ENCODE assay signal across 12 cellular contexts in genomic region chr9:104907278-104907951, GRCh38. TPM values are rescaled to one million over a fixed set of nuclear protein-coding genes. Genes with fewer than 3 reads are reported as not detected.
DNase-seq lines count a peak whose midpoint lies in the region; ATAC-seq and TF ChIP-seq lines count a peak whose summit lies in the region.
"Had no signal": no experiment of that assay in that cellular context is flagged by ENCODE, and none has a peak within 500 bp of the region (broad histone marks: within the 10 kb centered on the region; RNA-seq: fewer than 3 reads in every experiment).

No MANE protein-coding gene starts in this region.

- no peaks in the 10 kb centered on the region for H3K9me3 ChIP-seq in body of pancreas
- no peaks in the 10 kb centered on the region for H3K9me3 ChIP-seq in heart left ventricle
- H3K9me3 ChIP-seq in skeletal muscle satellite cell (replicated peaks; ENCODE audit: low read length) = no peaks in the 10 kb centered on the region

- H3K4me3 Mint-ChIP-seq in activated naive CD4-positive, alpha-beta T cell treated with anti-CD3 and anti-CD28 coated beads, Interleukin-2, amount 10 ng/mL, durations not matched to agents 7 days and 5 days = no peak overlapping the region
- H3K4me3 Mint-ChIP-seq: nephron had no signal

- no peak for TF ChIP-seq CTCF in body of pancreas (IDR thresholded peaks at IDR 0.05)
- TF ChIP-seq CTCF in heart left ventricle (IDR thresholded peaks at IDR 0.05) = no peak

- no peak overlapping the region for H3K27ac Mint-ChIP-seq in activated naive CD4-positive, alpha-beta T cell treated with anti-CD3 and anti-CD28 coated beads, Interleukin-2, amount 10 ng/mL, durations not matched to agents 7 days and 5 days
- H3K27ac Mint-ChIP-seq: nephron had no signal

- DNase-seq in GM03348 (ENCODE audit: low spot score) (peak; percentile 75), body of pancreas (no peak), heart left ventricle (peak in 4 of 5 donors; percentile 23 to 74 (median 38)), NCI-H345 (lab: John Stamatoyannopoulos, UW) (no peak)
- no peak for DNase-seq in activated naive CD4-positive, alpha-beta T cell treated with anti-CD3 and anti-CD28 coated beads, Interleukin-2, amount 10 ng/mL, durations not matched to agents 7 days and 5 days
- no peak for DNase-seq in stimulated activated naive CD4-positive, alpha-beta T cell treated with Interleukin-2 at 50 U/mL for 16 hours (lab: John Stamatoyannopoulos, UW)
- DNase-seq: foreskin melanocyte, NCI-H526, T-helper 9 cell had no signal

- H3K27me3 ChIP-seq in body of pancreas = no peaks in the 10 kb centered on the region
- H3K27me3 ChIP-seq in heart left ventricle = no peaks in the 10 kb centered on the region
- H3K27me3 ChIP-seq in skeletal muscle satellite cell (ENCODE audit: control insufficient read depth, insufficient read depth, low read length) = no peaks in the 10 kb centered on the region

- H3K36me3 Mint-ChIP-seq in activated naive CD4-positive, alpha-beta T cell treated with anti-CD3 and anti-CD28 coated beads, Interleukin-2, amount 10 ng/mL, durations not matched to agents 7 days and 5 days = no peaks in the 10 kb centered on the region

- no peak for TF ChIP-seq POLR2A in body of pancreas (IDR thresholded peaks at IDR 0.05)
- no peak for TF ChIP-seq POLR2A in heart left ventricle (IDR thresholded peaks at IDR 0.05)

- H3K4me2 ChIP-seq in skeletal muscle satellite cell (ENCODE audit: low read length) = peak overlapping the region; percentile 44

- no peaks in the 10 kb centered on the region for H3K9me3 Mint-ChIP-seq in activated naive CD4-positive, alpha-beta T cell treated with anti-CD3 and anti-CD28 coated beads, Interleukin-2, amount 10 ng/mL, durations not matched to agents 7 days and 5 days
- H3K9me3 Mint-ChIP-seq: nephron had no signal

- CTCF ChIA-PET in activated naive CD4-positive, alpha-beta T cell treated with anti-CD3 and anti-CD28 coated beads, Interleukin-2, amount 10 ng/mL, durations not matched to agents 7 days and 5 days (lab: Charles Lee) = no interaction called here

- H3K4me1 ChIP-seq in body of pancreas (peaks cover 57% of the 10 kb centered on the region), heart left ventricle (peaks cover 8 to 94% (median 71%) of the 10 kb centered on the region in 12 donors), skeletal muscle satellite cell (ENCODE audit: control insufficient read depth, insufficient read depth, low read length) (peaks cover 40% of the 10 kb centered on the region)

- no peak overlapping the region for H3K9ac ChIP-seq in skeletal muscle satellite cell (ENCODE audit: low read depth, low read length)

- intact Hi-C loops in body of pancreas (cut with DNase I) (no loop called here), heart left ventricle (cut with DNase I) (loop anchor here in 1 of 10 donors (5.0 kb wide), 1 partner anchor 40 kb away; no protein-coding TSS in a partner anchor)

- no peaks in the 10 kb centered on the region for H3K27me3 Mint-ChIP-seq in activated naive CD4-positive, alpha-beta T cell treated with anti-CD3 and anti-CD28 coated beads, Interleukin-2, amount 10 ng/mL, durations not matched to agents 7 days and 5 days

- H3K4me3 ChIP-seq in body of pancreas = no peak overlapping the region
- H3K4me3 ChIP-seq in heart left ventricle = no peak overlapping the region
- peak overlapping the region; percentile 48 for H3K4me3 ChIP-seq in skeletal muscle satellite cell (ENCODE audit: low read length)

- no peaks in the 10 kb centered on the region for H3K36me3 ChIP-seq in body of pancreas (replicated peaks in 1 of 2; ENCODE audit: insufficient read depth in 1 of 2, low read depth in 2 of 2)
- H3K36me3 ChIP-seq in heart left ventricle = peaks cover 0 to 9% (median 0%) of the 10 kb centered on the region in 9 donors
- H3K36me3 ChIP-seq in skeletal muscle satellite cell (ENCODE audit: insufficient read depth, low read length) = no peaks in the 10 kb centered on the region

- ATAC-seq in body of pancreas (peak; percentile 36), heart left ventricle (peak in 3 of 4 donors; percentile 52 to 76 (median 62)), GM21825 (IDR thresholded peaks at IDR 0.05; ENCODE audit: unreplicated experiment) (no peak)

- H3K27ac ChIP-seq in body of pancreas (peak overlapping the region in 1 of 4 donors; percentile 26), heart left ventricle (peak overlapping the region in 10 of 12 donors; percentile 28 to 78 (median 55))

- 70 to 78% methylated on average over 10 to 11 of the region's 11 CpGs for WGBS in body of pancreas, 2 donors
- 22 to 31% (median 24%) methylated on average over 11 of the region's 11 CpGs for WGBS in heart left ventricle, 4 donors

- H3K4me1 Mint-ChIP-seq in activated naive CD4-positive, alpha-beta T cell treated with anti-CD3 and anti-CD28 coated beads, Interleukin-2, amount 10 ng/mL, durations not matched to agents 7 days and 5 days = peaks cover 3% of the 10 kb centered on the region

RNA-seq across cellular contexts. Expression of gene ABCA1, which starts 20.5 kb away (rescaled TPM):
- total RNA-seq in body of pancreas = 10 to 100 TPM; 18.1 to 18.9 TPM
- 10 to 100 TPM in 6 of 9 donors, 1 to 10 TPM in 3; 5.2 to 45.3 (median 12.0) TPM for total RNA-seq in heart left ventricle
- 1 to 10 TPM; 2.1 to 4.4 TPM for polyA plus RNA-seq in heart left ventricle
- 41.9 and 107 TPM in 2 replicates for total RNA-seq in skeletal muscle satellite cell (2012; rRNA removed)

Comparison
In these comparisons a context has a peak if more than half of its experiments do, and no peak if none do; other contexts are left out.
1. DNase-seq: peak in GM03348 (single experiment) and heart left ventricle (4 of 5); none in body of pancreas (0 of 4), NCI-H345 (single experiment), activated naive CD4-positive, alpha-beta T cell treated with anti-CD3 and anti-CD28 coated beads, Interleukin-2, amount 10 ng/mL, durations not matched to agents 7 days and 5 days (single experiment) and stimulated activated naive CD4-positive, alpha-beta T cell treated with Interleukin-2 at 50 U/mL for 16 hours (single experiment).